Comparison of ENCODE assay signal across 8 cellular contexts in genomic region chr10:62637249-62638061, GRCh38.
DNase-seq lines count a peak whose midpoint lies in the region; ATAC-seq and TF ChIP-seq lines count a peak whose summit lies in the region.

No MANE protein-coding gene starts in this region.

- no peak overlapping the region for H3K4me3 Mint-ChIP-seq in HFFc6
- no peak overlapping the region for H3K4me3 Mint-ChIP-seq in activated T-helper 17 cell treated with anti-CD3 and anti-CD28 coated beads, Interleukin-2, amount 50 U/mL, for 72 hours

- H3K36me3 ChIP-seq in MG63: no peaks in the 10 kb centered on the region

- peaks cover 2% of the 10 kb centered on the region for H3K27me3 Mint-ChIP-seq in HFFc6 (ENCODE audit: insufficient read depth)
- H3K27me3 Mint-ChIP-seq in activated T-helper 17 cell treated with anti-CD3 and anti-CD28 coated beads, Interleukin-2, amount 50 U/mL, for 72 hours: no peaks in the 10 kb centered on the region

- no peak overlapping the region for H3K27ac Mint-ChIP-seq in HFFc6
- H3K27ac Mint-ChIP-seq in activated T-helper 17 cell treated with anti-CD3 and anti-CD28 coated beads, Interleukin-2, amount 50 U/mL, for 72 hours: no peak overlapping the region

- no peaks in the 10 kb centered on the region for H3K36me3 Mint-ChIP-seq in HFFc6 (ENCODE audit: low read depth)
- no peaks in the 10 kb centered on the region for H3K36me3 Mint-ChIP-seq in activated T-helper 17 cell treated with anti-CD3 and anti-CD28 coated beads, Interleukin-2, amount 50 U/mL, for 72 hours (ENCODE audit: low read depth)

- no peaks in the 10 kb centered on the region for H3K9me3 Mint-ChIP-seq in HFFc6
- no peaks in the 10 kb centered on the region for H3K9me3 Mint-ChIP-seq in activated T-helper 17 cell treated with anti-CD3 and anti-CD28 coated beads, Interleukin-2, amount 50 U/mL, for 72 hours

- 0 out of 2 replicates have a peak, but pooled peaks cover 2% of the 10 kb centered on the region for H3K9me3 ChIP-seq in MG63

- no peaks in the 10 kb centered on the region for H3K27me3 ChIP-seq in MG63

- DNase-seq in EL: peak; percentile 53
- peak; percentile 47 for DNase-seq in HFFc6
- peak; percentile 58 for DNase-seq in NOMO-1 treated with DMSO at 0.1 percent for 48 hours (lab: John Stamatoyannopoulos, UW; ENCODE audit: unreplicated experiment)
- peak; percentile 54 for DNase-seq in iris pigment epithelial cell (ENCODE audit: low read depth)
- peak; percentile 24 for DNase-seq in stimulated activated CD8-positive, alpha-beta memory T cell treated with anti-CD3 and anti-CD28 coated beads, Interleukin-15, amount 100 ng/mL, for 1 hour (ENCODE audit: low read depth)
- DNase-seq in NCI-H446 treated with DMSO at 0.1 percent for 48 hours (lab: John Stamatoyannopoulos, UW): no peak
- no peak for DNase-seq in MG63

- no peak for TF ChIP-seq CTCF in HFFc6 (IDR thresholded peaks at IDR 0.05)

- no peak overlapping the region for H3K4me3 ChIP-seq in MG63

- ATAC-seq in activated T-helper 17 cell treated with anti-CD3 and anti-CD28 coated beads, Interleukin-2, amount 50 U/mL, for 72 hours (replicated peaks): peak; percentile 96

- H3K4me1 Mint-ChIP-seq in HFFc6 (ENCODE audit: low read depth): peaks cover 17% of the 10 kb centered on the region
- peaks cover 8% of the 10 kb centered on the region for H3K4me1 Mint-ChIP-seq in activated T-helper 17 cell treated with anti-CD3 and anti-CD28 coated beads, Interleukin-2, amount 50 U/mL, for 72 hours

Comparison
In these comparisons a context has a peak if more than half of its experiments do, and no peak if none do; other contexts are left out.
1. DNase-seq: peak in EL (single experiment), HFFc6 (single experiment), NOMO-1 treated with DMSO at 0.1 percent for 48 hours (single experiment), iris pigment epithelial cell (single experiment) and stimulated activated CD8-positive, alpha-beta memory T cell treated with anti-CD3 and anti-CD28 coated beads, Interleukin-15, amount 100 ng/mL, for 1 hour (single experiment); none in NCI-H446 treated with DMSO at 0.1 percent for 48 hours (single experiment) and MG63 (single experiment).